ENCODE assay signal across 3 cellular contexts in genomic region chr17:8324132-8324531, GRCh38.
TF ChIP-seq lines count a peak whose summit lies in the region.

No MANE protein-coding gene starts in this region.

TF ChIP-seq in SK-N-SH, 30 proteins besides CTCF, POLR2A, EP300 and RAD21:
- TF ChIP-seq GATA2 (CRISPR knock-in tag; IDR thresholded peaks at IDR 0.05) (no peak), ZBTB33 (IDR thresholded peaks at IDR 0.05; ENCODE audit: borderline replicate concordance, low read depth) (no peak), MAX (IDR thresholded peaks at IDR 0.05; ENCODE audit: low read depth) (no peak), PBX3 (IDR thresholded peaks at IDR 0.05) (no peak), USF2 (IDR thresholded peaks at IDR 0.05; ENCODE audit: borderline replicate concordance, low read depth, low read length) (no peak), FOXJ3 (CRISPR knock-in tag; IDR thresholded peaks at IDR 0.05) (no peak), MXI1 (IDR thresholded peaks at IDR 0.05; ENCODE audit: low read depth, low read length) (no peak), EZH2phosphoT487 (IDR thresholded peaks at IDR 0.05; ENCODE audit: borderline replicate concordance, low read depth) (no peak), RCOR1 (IDR thresholded peaks at IDR 0.05; ENCODE audit: low read length) (no peak), IRF3 (IDR thresholded peaks at IDR 0.05; ENCODE audit: low read depth, low read length) (no peak)

TF ChIP-seq in SK-N-SH treated with all-trans-retinoic acid at 6 μM for 48 hours, 23 proteins besides CTCF, POLR2A, EP300 and RAD21:
- TF ChIP-seq TSHZ2 (CRISPR knock-in tag; IDR thresholded peaks at IDR 0.05) (no peak), ESRRG (CRISPR knock-in tag; IDR thresholded peaks at IDR 0.05) (no peak), ZNF8 (CRISPR knock-in tag; IDR thresholded peaks at IDR 0.05) (no peak), CSDC2 (CRISPR knock-in tag; IDR thresholded peaks at IDR 0.05) (no peak), ZNF565 (CRISPR knock-in tag; conservative IDR thresholded peaks at IDR 0.05; ENCODE audit: low read depth) (no peak), GLIS3 (CRISPR knock-in tag; IDR thresholded peaks at IDR 0.05) (no peak), ZFP3 (CRISPR knock-in tag; IDR thresholded peaks at IDR 0.05) (no peak), CREB5 (CRISPR knock-in tag; IDR thresholded peaks at IDR 0.05; ENCODE audit: low read depth) (no peak), SNAI2 (CRISPR knock-in tag; IDR thresholded peaks at IDR 0.05) (no peak), CSRNP3 (CRISPR knock-in tag; IDR thresholded peaks at IDR 0.05) (no peak), POU6F1 (CRISPR knock-in tag; IDR thresholded peaks at IDR 0.05; ENCODE audit: borderline replicate concordance, low read depth) (no peak), ZFP30 (CRISPR knock-in tag; IDR thresholded peaks at IDR 0.05) (no peak), TCF4 (CRISPR knock-in tag; IDR thresholded peaks at IDR 0.05; ENCODE audit: borderline replicate concordance) (no peak), PPARA (CRISPR knock-in tag; IDR thresholded peaks at IDR 0.05; ENCODE audit: borderline replicate concordance) (no peak), TOX (CRISPR knock-in tag; IDR thresholded peaks at IDR 0.05; ENCODE audit: borderline replicate concordance) (no peak), ISL1 (CRISPR knock-in tag; IDR thresholded peaks at IDR 0.05) (no peak)

TF ChIP-seq in HCT116, 20 proteins besides CTCF, POLR2A, EP300 and RAD21:
- TF ChIP-seq POLR2AphosphoS5 (IDR thresholded peaks at IDR 0.05; ENCODE audit: low read depth, low read length), result no peak
- no peak for TF ChIP-seq MAX (IDR thresholded peaks at IDR 0.05)
- no peak for TF ChIP-seq SIN3A (IDR thresholded peaks at IDR 0.05; ENCODE audit: low read depth)
- no peak for TF ChIP-seq CEBPB (IDR thresholded peaks at IDR 0.05; ENCODE audit: low read depth)
- TF ChIP-seq ZFX (IDR thresholded peaks at IDR 0.05), result no peak
- TF ChIP-seq SRF (IDR thresholded peaks at IDR 0.05; ENCODE audit: low read depth), result no peak
